In genomic region chr14:56087824-56088571, GRCh38 we compare ENCODE assay signal across 16 cellular contexts. TPM values are rescaled to one million over a fixed set of nuclear protein-coding genes. Genes with fewer than 3 reads are reported as not detected.
DNase-seq lines count a peak whose midpoint lies in the region; ATAC-seq and TF ChIP-seq lines count a peak whose summit lies in the region.
"Had no signal": no experiment of that assay in that cellular context is flagged by ENCODE, and none has a peak within 500 bp of the region (broad histone marks: within the 10 kb centered on the region; RNA-seq: fewer than 3 reads in every experiment).

No MANE protein-coding gene starts in this region.

- POLR2A ChIA-PET in MCF 10A (lab: Yijun Ruan, JAX): interaction anchor here (1.0 to 1.3 kb wide), 2 partner anchors 12 to 24 kb away, joined by 3 read pairs; no protein-coding TSS in a partner anchor

- TF ChIP-seq CTCF in MCF 10A (IDR thresholded peaks at IDR 0.05; ENCODE audit: unreplicated experiment): no peak
- TF ChIP-seq CTCF in Calu3 (IDR thresholded peaks at IDR 0.05; ENCODE audit: unreplicated experiment): no peak

- H3K27ac Mint-ChIP-seq in MCF 10A (ENCODE audit: low read depth, unreplicated experiment) (no peak overlapping the region), Calu3 (ENCODE audit: unreplicated experiment) (no peak overlapping the region)
- H3K27ac Mint-ChIP-seq: activated naive CD8-positive, alpha-beta T cell treated with anti-CD3 and anti-CD28 coated beads, Interleukin-2, amount 10 ng/mL, durations not matched to agents 7 days and 5 days; stimulated activated effector memory CD8-positive, alpha-beta T cell treated with anti-CD3 and anti-CD28 coated beads, Interleukin-12 subunit alpha, Interleukin-12 subunit beta, amount 100 ng/mL, for 72 hours had no signal

- CTCF ChIA-PET in MCF 10A (lab: Yijun Ruan, JAX) (interaction anchor here (0.8 kb wide), 1 partner anchor 388 kb away, joined by 3 read pairs; no protein-coding TSS in a partner anchor), Calu3 (lab: Charles Lee) (no interaction called here)

- ATAC-seq in HG03097 (IDR thresholded peaks at IDR 0.05; ENCODE audit: low FRiP score, unreplicated experiment) (no peak), GM21717 (IDR thresholded peaks at IDR 0.05; ENCODE audit: unreplicated experiment) (no peak)
- ATAC-seq: stimulated activated effector memory CD8-positive, alpha-beta T cell treated with anti-CD3 and anti-CD28 coated beads, Interleukin-12 subunit alpha, Interleukin-12 subunit beta, amount 100 ng/mL, for 72 hours had no signal

- H3K27me3 Mint-ChIP-seq in MCF 10A (ENCODE audit: insufficient read depth, unreplicated experiment) (peaks cover 25% of the 10 kb centered on the region), Calu3 (ENCODE audit: unreplicated experiment) (peaks cover 24% of the 10 kb centered on the region)

- H3K9me3 ChIP-seq in mesodermal cell (ENCODE audit: control insufficient read depth, low read length): no peaks in the 10 kb centered on the region
- H3K9me3 ChIP-seq: esophagus squamous epithelium, SJCRH30 had no signal

- H3K4me3 ChIP-seq in mesodermal cell (ENCODE audit: extremely low read depth, insufficient read depth, low read length, poor library complexity, severe bottlenecking): no peak overlapping the region
- H3K4me3 ChIP-seq: esophagus squamous epithelium, SJCRH30 had no signal

- WGBS in mesodermal cell (ENCODE audit: insufficient coverage in 2 of 2), 2 experiments: 74 to 93% methylated on average over 4 of the region's 8 CpGs

- no peaks in the 10 kb centered on the region for H3K36me3 ChIP-seq in mesodermal cell (ENCODE audit: control insufficient read depth, insufficient read depth, low read length)
- H3K36me3 ChIP-seq: esophagus squamous epithelium, SJCRH30 had no signal

- intact Hi-C loops in MCF 10A (cut with micrococcal nuclease): no loop called here
- intact Hi-C loops in Calu3 (cut with micrococcal nuclease; ENCODE audit: unreplicated experiment): no loop called here

- H3K4me1 Mint-ChIP-seq in MCF 10A (ENCODE audit: insufficient read depth, unreplicated experiment) (no peaks in the 10 kb centered on the region), Calu3 (ENCODE audit: low read depth, unreplicated experiment) (peaks cover 6% of the 10 kb centered on the region)
- H3K4me1 Mint-ChIP-seq: activated naive CD8-positive, alpha-beta T cell treated with anti-CD3 and anti-CD28 coated beads, Interleukin-2, amount 10 ng/mL, durations not matched to agents 7 days and 5 days; stimulated activated effector memory CD8-positive, alpha-beta T cell treated with anti-CD3 and anti-CD28 coated beads, Interleukin-12 subunit alpha, Interleukin-12 subunit beta, amount 100 ng/mL, for 72 hours had no signal

- no peaks in the 10 kb centered on the region for H3K9me3 Mint-ChIP-seq in MCF 10A (ENCODE audit: unreplicated experiment)
- H3K9me3 Mint-ChIP-seq in Calu3 (ENCODE audit: low read depth, unreplicated experiment): no peaks in the 10 kb centered on the region
- H3K9me3 Mint-ChIP-seq: activated naive CD8-positive, alpha-beta T cell treated with anti-CD3 and anti-CD28 coated beads, Interleukin-2, amount 10 ng/mL, durations not matched to agents 7 days and 5 days; stimulated activated effector memory CD8-positive, alpha-beta T cell treated with anti-CD3 and anti-CD28 coated beads, Interleukin-12 subunit alpha, Interleukin-12 subunit beta, amount 100 ng/mL, for 72 hours had no signal

- peaks cover 10% of the 10 kb centered on the region for H3K4me1 ChIP-seq in mesodermal cell (ENCODE audit: control insufficient read depth, insufficient read depth, low read length, poor library complexity, severe bottlenecking)
- H3K4me1 ChIP-seq: parathyroid adenoma, SJCRH30 had no signal

- peak; percentile 76 for DNase-seq in DMS 273 (lab: John Stamatoyannopoulos, UW; ENCODE audit: unreplicated experiment)
- DNase-seq in M059J (ENCODE audit: low read depth): peak; percentile 64
- peak; percentile 72 for DNase-seq in SHP77 treated with DMSO at 0.1 percent for 48 hours (lab: John Stamatoyannopoulos, UW)
- no peak for DNase-seq in MCF 10A (ENCODE audit: unreplicated experiment)
- no peak for DNase-seq in Calu3
- DNase-seq: activated naive CD8-positive, alpha-beta T cell treated with anti-CD3 and anti-CD28 coated beads, Interleukin-2, amount 10 ng/mL, durations not matched to agents 7 days and 5 days; cortex of kidney; esophagus squamous epithelium; mesenchymal stem cell; SJCRH30; stimulated activated CD4-positive, alpha-beta T cell treated with anti-CD3 and anti-CD28 coated beads, Interleukin-4, amount 100 ng/mL, for 1 hour had no signal

- H3K27ac ChIP-seq in mesodermal cell (ENCODE audit: low read depth, low read length, severe bottlenecking): peak overlapping the region; percentile 1
- H3K27ac ChIP-seq: parathyroid adenoma, SJCRH30 had no signal

- BruUV-seq in MCF 10A (replicated peaks; lab: Mats Ljungman, UMichigan) (no TSS peak), Calu3 (replicated peaks; lab: Mats Ljungman, UMichigan) (no TSS peak)

- peaks cover 4% of the 10 kb centered on the region for H3K36me3 Mint-ChIP-seq in MCF 10A (ENCODE audit: insufficient read depth, unreplicated experiment)
- no peaks in the 10 kb centered on the region for H3K36me3 Mint-ChIP-seq in Calu3 (ENCODE audit: insufficient read depth, unreplicated experiment)
- H3K36me3 Mint-ChIP-seq: activated naive CD8-positive, alpha-beta T cell treated with anti-CD3 and anti-CD28 coated beads, Interleukin-2, amount 10 ng/mL, durations not matched to agents 7 days and 5 days; stimulated activated effector memory CD8-positive, alpha-beta T cell treated with anti-CD3 and anti-CD28 coated beads, Interleukin-12 subunit alpha, Interleukin-12 subunit beta, amount 100 ng/mL, for 72 hours had no signal

- H3K4me3 Mint-ChIP-seq in MCF 10A (ENCODE audit: unreplicated experiment) (no peak overlapping the region), Calu3 (ENCODE audit: low read depth, unreplicated experiment) (no peak overlapping the region)
- H3K4me3 Mint-ChIP-seq: activated naive CD8-positive, alpha-beta T cell treated with anti-CD3 and anti-CD28 coated beads, Interleukin-2, amount 10 ng/mL, durations not matched to agents 7 days and 5 days; stimulated activated effector memory CD8-positive, alpha-beta T cell treated with anti-CD3 and anti-CD28 coated beads, Interleukin-12 subunit alpha, Interleukin-12 subunit beta, amount 100 ng/mL, for 72 hours had no signal

RNA-seq across cellular contexts. Expression of gene PELI2, which starts 30.2 kb away (rescaled TPM):
- 2.6 and 3.0 TPM in 2 replicates for total RNA-seq in M059J (2014; rRNA removed; shearing (Covaris generic))
- polyA plus RNA-seq in mesodermal cell (2013, experiment 1 of 2): 17.5 TPM
- polyA plus RNA-seq in mesodermal cell (2013, experiment 2 of 2): 15.3 TPM
- total RNA-seq in MCF 10A (2022) (0.19 and 0.34 TPM in 2 replicates), Calu3 (2022) (14.7 and 19.5 TPM in 2 replicates)

Comparison
In these comparisons a context has a peak if more than half of its experiments do, and no peak if none do; other contexts are left out.
1. DNase-seq: peak in DMS 273 (single experiment), M059J (single experiment) and SHP77 treated with DMSO at 0.1 percent for 48 hours (single experiment); none in MCF 10A (single experiment) and Calu3 (single experiment).